Comparison of ENCODE assay signal across 23 cellular contexts in genomic region chr7:41974835-41975234, GRCh38.
DNase-seq lines count a peak whose midpoint lies in the region; ATAC-seq, FAIRE-seq and TF ChIP-seq lines count a peak whose summit lies in the region.
"Had no signal": no experiment of that assay in that cellular context is flagged by ENCODE, and none has a peak within 500 bp of the region (broad histone marks: within the 10 kb centered on the region; RNA-seq: fewer than 3 reads in every experiment).

No MANE protein-coding gene starts in this region.

- H4K91ac ChIP-seq in trophoblast cell (ENCODE audit: low read depth, low read length), result no peak overlapping the region

- no peak overlapping the region for H2AFZ ChIP-seq in trophoblast cell (ENCODE audit: insufficient read depth, low read length, poor library complexity)
- H2AFZ ChIP-seq: PC-9 had no signal

- no peak overlapping the region for H2AK5ac ChIP-seq in trophoblast cell (ENCODE audit: low read length)

- no peak overlapping the region for H2BK5ac ChIP-seq in trophoblast cell (ENCODE audit: low read depth, low read length, poor library complexity)

- no peak for FAIRE-seq in A549 (lab: Jason Lieb, UNC)
- FAIRE-seq: D721Med, G401.6 had no signal

- DNase-seq in A549 (ENCODE audit: low read depth in 1 of 2, low spot score in 1 of 2), result no peak
- DNase-seq in amniotic epithelial cell (ENCODE audit: low read depth), result peak; percentile 24
- DNase-seq in trophoblast cell, result no peak
- DNase-seq in inferior parietal cortex (ENCODE audit: extremely low spot score), result no peak
- DNase-seq in Right ventricle myocardium superior, result no peak
- DNase-seq: CD4-positive, CD25-positive, alpha-beta regulatory T cell; H7; KBM-7; MG63; NCI-H1048; NCI-H1417; NCI-H1694; NCI-H2081; NCI-H2227 treated with DMSO at 0.1 percent for 48 hours; NCI-H526 treated with DMSO at 0.1 percent for 48 hours; RPMI8226; SHP77 had no signal

- no peak for TF ChIP-seq POLR2A in A549 (IDR thresholded peaks at IDR 0.05; ENCODE audit: low read length)
- no peak for TF ChIP-seq POLR2A in gastroesophageal sphincter (IDR thresholded peaks at IDR 0.05)

- H3K27ac ChIP-seq in A549 (no peak overlapping the region), gastroesophageal sphincter (peak overlapping the region in 1 of 4 donors; percentile 3), trophoblast cell (ENCODE audit: low read depth, low read length) (no peak overlapping the region)
- H3K27ac ChIP-seq: BLaER1, PC-9 had no signal

- no peak overlapping the region for H4K8ac ChIP-seq in trophoblast cell (ENCODE audit: low read depth, low read length)

- H3K18ac ChIP-seq in trophoblast cell (ENCODE audit: low read length), result no peak overlapping the region

- no peak overlapping the region for H4K12ac ChIP-seq in trophoblast cell (ENCODE audit: low read depth, low read length)

- H3K4me2 ChIP-seq in A549 (no peak overlapping the region), trophoblast cell (ENCODE audit: low read length) (no peak overlapping the region)
- H3K4me2 ChIP-seq: BLaER1, PC-9 had no signal

- H3K36me3 ChIP-seq in gastroesophageal sphincter (peaks cover 0 to 49% of the 10 kb centered on the region in 2 donors), trophoblast cell (ENCODE audit: control insufficient read depth in 1 of 2, insufficient read depth in 2 of 2, low read length in 2 of 2) (peaks cover 0 to 16% of the 10 kb centered on the region in 2 experiments)
- H3K36me3 ChIP-seq: MG63 had no signal

- no peak for TF ChIP-seq RAD21 in A549 (conservative IDR thresholded peaks at IDR 0.05 in 1 of 2, IDR thresholded peaks at IDR 0.05 in 1 of 2)

- H3K79me1 ChIP-seq in trophoblast cell (ENCODE audit: low read length), result no peaks in the 10 kb centered on the region

- no peak overlapping the region for H3K4me3 ChIP-seq in A549
- no peak overlapping the region for H3K4me3 ChIP-seq in gastroesophageal sphincter
- H3K4me3 ChIP-seq in trophoblast cell (ENCODE audit: low read depth, low read length), result no peak overlapping the region
- H3K4me3 ChIP-seq: BLaER1, MG63, PC-9 had no signal

- no peaks in the 10 kb centered on the region for H3K4me1 ChIP-seq in A549
- peaks cover 0 to 39% (median 4%) of the 10 kb centered on the region in 3 donors for H3K4me1 ChIP-seq in gastroesophageal sphincter
- peaks cover 0 to 2% of the 10 kb centered on the region in 2 experiments for H3K4me1 ChIP-seq in trophoblast cell (ENCODE audit: control insufficient read depth in 1 of 2, insufficient read depth in 2 of 2, low read length in 2 of 2)
- H3K4me1 ChIP-seq: BLaER1 had no signal

- H2BK12ac ChIP-seq in trophoblast cell (ENCODE audit: low read length), result no peak overlapping the region

- H3K79me2 ChIP-seq in trophoblast cell (ENCODE audit: control insufficient read depth, insufficient read depth, low read length, poor library complexity), result no peaks in the 10 kb centered on the region

- no peak overlapping the region for H3K14ac ChIP-seq in trophoblast cell (ENCODE audit: low read length)

- TF ChIP-seq CTCF in A549 (IDR thresholded peaks at IDR 0.05), result no peak
- no peak for TF ChIP-seq CTCF in gastroesophageal sphincter (IDR thresholded peaks at IDR 0.05)

- peak; percentile 35 to 50; a peak in 3 of 6 replicates for ATAC-seq in A549
- ATAC-seq in gastroesophageal sphincter, result peak; percentile 42
- no peak for ATAC-seq in HG03159 (IDR thresholded peaks at IDR 0.05; ENCODE audit: unreplicated experiment)
- ATAC-seq in Right ventricle myocardium superior (ENCODE audit: poor library complexity), result no peak

- TF ChIP-seq EP300 in A549 (IDR thresholded peaks at IDR 0.05), result no peak
- TF ChIP-seq EP300 in gastroesophageal sphincter (IDR thresholded peaks at IDR 0.05), result no peak

- WGBS in A549 (ENCODE audit: missing lambda C conversion rate), result 0% methylated on average over 3 of the region's 3 CpGs
- 67 to 89% methylated on average over 1 to 3 of the region's 3 CpGs for WGBS in gastroesophageal sphincter (ENCODE audit: low coverage in 1 of 2), 2 donors
- WGBS in trophoblast cell (ENCODE audit: extremely low coverage, insufficient coverage, insufficient read length), result no CpG with 5 or more reads among the region's 3 CpGs

- H3K27me3 ChIP-seq in gastroesophageal sphincter (no peaks in the 10 kb centered on the region), trophoblast cell (ENCODE audit: insufficient read depth, low read length) (no peaks in the 10 kb centered on the region)
- H3K27me3 ChIP-seq: BLaER1, MG63 had no signal

- no peak overlapping the region for H3K9ac ChIP-seq in trophoblast cell (ENCODE audit: low read length)
- H3K9ac ChIP-seq: BLaER1 had no signal

- POLR2A ChIA-PET in A549 (lab: Yijun Ruan, JAX), result no interaction called here

- intact Hi-C loops in Right ventricle myocardium superior (cut with DNase I), result loop anchor here (5.0 to 10.0 kb wide), 2 partner anchors 33 to 860 kb away; no protein-coding TSS in a partner anchor

- CTCF ChIA-PET in A549 (lab: Yijun Ruan, JAX), result interaction anchor here (0.7 to 10.0 kb wide), 8 partner anchors 10 to 1863 kb away, joined by 3 to 88 read pairs (median 4); no protein-coding TSS in a partner anchor

- no peaks in the 10 kb centered on the region for H3K9me3 ChIP-seq in A549
- no peaks in the 10 kb centered on the region for H3K9me3 ChIP-seq in gastroesophageal sphincter
- H3K9me3 ChIP-seq in trophoblast cell (ENCODE audit: insufficient read depth, low read depth, low read length), result no peaks in the 10 kb centered on the region
- H3K9me3 ChIP-seq: BLaER1, MG63 had no signal

- H3K23ac ChIP-seq in trophoblast cell (ENCODE audit: low read length), result peak overlapping the region; percentile 21

- no peak overlapping the region for H3K4ac ChIP-seq in trophoblast cell (ENCODE audit: low read depth, low read length)

- no peak overlapping the region for H2BK120ac ChIP-seq in trophoblast cell (ENCODE audit: insufficient read depth, low read length, poor library complexity)

TF ChIP-seq in A549, 52 proteins besides CTCF, POLR2A, EP300 and RAD21:
- TF ChIP-seq ZNF302 (CRISPR knock-in tag; IDR thresholded peaks at IDR 0.05), result no peak
- no peak for TF ChIP-seq ATOH8 (CRISPR knock-in tag; IDR thresholded peaks at IDR 0.05; ENCODE audit: low read depth)
- no peak for TF ChIP-seq FOSB (CRISPR knock-in tag; IDR thresholded peaks at IDR 0.05)
- TF ChIP-seq MAFK (IDR thresholded peaks at IDR 0.05; ENCODE audit: partially characterized antibody), result no peak
- TF ChIP-seq USF2 (IDR thresholded peaks at IDR 0.05), result no peak
- TF ChIP-seq POLR2AphosphoS2 (conservative IDR thresholded peaks at IDR 0.05; ENCODE audit: low read length), result no peak
- no peak for TF ChIP-seq MAX (IDR thresholded peaks at IDR 0.05)
- TF ChIP-seq ZSCAN20 (CRISPR knock-in tag; IDR thresholded peaks at IDR 0.05), result no peak
- TF ChIP-seq NPAS2 (CRISPR knock-in tag; IDR thresholded peaks at IDR 0.05; ENCODE audit: borderline replicate concordance), result no peak
- TF ChIP-seq NR3C1 (IDR thresholded peaks at IDR 0.05), result no peak
- TF ChIP-seq SMC3 (IDR thresholded peaks at IDR 0.05), result no peak
- TF ChIP-seq NFE2L2 (conservative IDR thresholded peaks at IDR 0.05; ENCODE audit: low read length), result no peak
- no peak for TF ChIP-seq CHD4 (IDR thresholded peaks at IDR 0.05; ENCODE audit: borderline replicate concordance)
- TF ChIP-seq KDM5A (IDR thresholded peaks at IDR 0.05), result no peak
- no peak for TF ChIP-seq EHF (CRISPR knock-in tag; IDR thresholded peaks at IDR 0.05)
- TF ChIP-seq RCOR1 (IDR thresholded peaks at IDR 0.05; ENCODE audit: low read depth, low read length), result no peak
- TF ChIP-seq KDM1A (IDR thresholded peaks at IDR 0.05; ENCODE audit: low read depth), result no peak
- TF ChIP-seq, protein P1, sequence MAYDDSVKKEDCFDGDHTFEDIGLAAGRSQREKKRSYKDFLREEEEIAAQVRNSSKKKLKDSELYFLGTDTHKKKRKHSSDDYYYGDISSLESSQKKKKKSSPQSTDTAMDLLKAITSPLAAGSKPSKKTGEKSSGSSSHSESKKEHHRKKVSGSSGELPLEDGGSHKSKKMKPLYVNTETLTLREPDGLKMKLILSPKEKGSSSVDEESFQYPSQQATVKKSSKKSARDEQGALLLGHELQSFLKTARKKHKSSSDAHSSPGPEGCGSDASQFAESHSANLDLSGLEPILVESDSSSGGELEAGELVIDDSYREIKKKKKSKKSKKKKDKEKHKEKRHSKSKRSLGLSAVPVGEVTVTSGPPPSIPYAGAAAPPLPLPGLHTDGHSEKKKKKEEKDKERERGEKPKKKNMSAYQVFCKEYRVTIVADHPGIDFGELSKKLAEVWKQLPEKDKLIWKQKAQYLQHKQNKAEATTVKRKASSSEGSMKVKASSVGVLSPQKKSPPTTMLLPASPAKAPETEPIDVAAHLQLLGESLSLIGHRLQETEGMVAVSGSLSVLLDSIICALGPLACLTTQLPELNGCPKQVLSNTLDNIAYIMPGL (CRISPR knock-in tag; IDR thresholded peaks at IDR 0.05; ENCODE audit: borderline replicate concordance), result no peak
- TF ChIP-seq MYC (IDR thresholded peaks at IDR 0.05; ENCODE audit: borderline replicate concordance, low read length), result no peak

Comparison
In these comparisons a context has a peak if more than half of its experiments do, and no peak if none do; other contexts are left out.
1. ATAC-seq: peak in A549 (2 of 2) and gastroesophageal sphincter (single experiment); none in HG03159 (single experiment) and Right ventricle myocardium superior (single experiment).